ENCODE assay signal across 8 cellular contexts in the genomic region with DNA sequence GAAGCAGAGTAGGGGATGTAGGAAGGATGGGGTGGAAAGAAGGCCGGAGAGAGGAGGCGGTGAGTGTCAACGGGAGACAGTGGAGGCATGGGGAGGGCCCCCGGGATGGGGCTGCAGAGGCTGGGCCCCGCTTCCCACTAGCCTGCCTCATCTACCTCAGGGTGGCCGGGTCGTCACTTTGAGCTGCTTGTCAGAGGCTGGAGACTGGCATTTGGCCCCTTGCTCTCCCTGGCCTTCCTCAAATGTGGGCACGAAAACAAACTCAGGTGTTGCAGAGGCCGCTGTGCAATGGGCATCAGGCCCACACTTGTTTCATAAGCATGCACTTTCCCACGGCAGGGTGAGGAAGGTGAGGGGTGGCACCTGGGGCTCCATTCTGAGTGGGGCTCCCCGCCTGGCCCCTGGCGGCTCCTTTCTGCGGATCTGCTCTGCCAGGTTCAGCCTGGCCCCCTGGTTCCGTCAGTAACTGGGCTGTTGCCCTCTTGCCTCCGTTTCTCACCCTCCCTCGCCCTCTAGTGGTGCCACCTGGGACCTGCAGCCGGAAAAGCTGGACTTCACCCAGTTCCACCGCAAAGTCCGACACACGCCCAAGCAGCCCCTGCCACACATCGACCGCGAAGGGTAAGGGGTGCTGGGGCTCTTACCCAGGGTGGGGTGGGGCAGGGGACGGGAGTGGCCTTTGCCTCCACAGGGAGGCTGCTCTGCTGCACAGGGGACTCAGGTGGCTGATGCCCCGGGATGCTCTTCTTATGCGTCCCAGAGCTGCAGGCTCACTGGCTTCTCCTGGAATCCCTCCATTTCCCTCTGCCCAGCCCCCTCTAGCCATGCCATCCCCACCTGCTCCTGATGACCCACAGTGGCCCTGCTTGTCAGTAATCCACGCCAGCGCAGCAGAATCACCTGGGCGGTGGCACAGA.
DNase-seq lines count a peak whose midpoint lies in the region; TF ChIP-seq lines count a peak whose summit lies in the region.

No MANE protein-coding gene starts in this region.

- H3K36me3 Mint-ChIP-seq in nephron progenitor cell (ENCODE audit: low read depth): peaks cover 16% of the 10 kb centered on the region

- intact Hi-C loops in thyroid gland (cut with DNase I): loop anchor here (2.0 kb wide), 1 partner anchor 187 kb away; no protein-coding TSS in a partner anchor

- no peaks in the 10 kb centered on the region for H4K20me1 ChIP-seq in fibroblast of lung (ENCODE audit: control insufficient read depth, extremely low read depth, insufficient read depth, low read length)

- no peak overlapping the region for H3K4me3 Mint-ChIP-seq in nephron progenitor cell

- H3K36me3 ChIP-seq in fibroblast of lung (ENCODE audit: control insufficient read depth, insufficient read depth, low read length): peaks cover 14% of the 10 kb centered on the region
- peaks cover 0 to 4% of the 10 kb centered on the region in 2 donors for H3K36me3 ChIP-seq in thyroid gland

- peaks cover 26% of the 10 kb centered on the region for H3K4me1 Mint-ChIP-seq in nephron progenitor cell

- H3K9me3 ChIP-seq in fibroblast of lung (ENCODE audit: control insufficient read depth, insufficient read depth, low read depth, low read length) (no peaks in the 10 kb centered on the region), thyroid gland (no peaks in the 10 kb centered on the region)

- no peak overlapping the region for H3K9ac ChIP-seq in fibroblast of lung (ENCODE audit: insufficient read depth, low read length)

- 42 to 46% methylated on average over 24 to 25 of the region's 29 CpGs for WGBS in thyroid gland, 2 donors

- H3K27ac ChIP-seq in fibroblast of lung (ENCODE audit: insufficient read depth, low read length): no peak overlapping the region
- no peak overlapping the region for H3K27ac ChIP-seq in thyroid gland

- TF ChIP-seq POLR2A in thyroid gland (IDR thresholded peaks at IDR 0.05): no peak

- no peak overlapping the region for H3K4me3 ChIP-seq in fibroblast of lung (replicated peaks in 1 of 4; ENCODE audit: control extremely low read depth in 1 of 4, insufficient read depth in 1 of 4, low read depth in 3 of 4, low read length in 4 of 4)
- H3K4me3 ChIP-seq in thyroid gland (replicated peaks in 1 of 3): no peak overlapping the region

- no peaks in the 10 kb centered on the region for H3K27me3 Mint-ChIP-seq in nephron progenitor cell (ENCODE audit: low read depth, poor library complexity)

- no peaks in the 10 kb centered on the region for H3K79me2 ChIP-seq in fibroblast of lung (ENCODE audit: control insufficient read depth, insufficient read depth, low read length)

- peaks cover 12% of the 10 kb centered on the region for H3K4me1 ChIP-seq in fibroblast of lung (ENCODE audit: control insufficient read depth, extremely low read depth, insufficient read depth, low read length)
- H3K4me1 ChIP-seq in thyroid gland: peaks cover 18 to 21% of the 10 kb centered on the region in 2 donors

- H2AFZ ChIP-seq in fibroblast of lung (ENCODE audit: low read length): no peak overlapping the region

- no peak overlapping the region for H3K4me2 ChIP-seq in fibroblast of lung (ENCODE audit: extremely low read depth, insufficient read depth, low read length)

- H3K27me3 ChIP-seq in fibroblast of lung (ENCODE audit: control insufficient read depth, insufficient read depth, low read length) (no peaks in the 10 kb centered on the region), thyroid gland (no peaks in the 10 kb centered on the region)

- DNase-seq in SHP77 (lab: John Stamatoyannopoulos, UW): peak; percentile 26 to 37
- no peak for DNase-seq in SHP77 treated with DMSO at 0.1 percent for 48 hours (lab: John Stamatoyannopoulos, UW)
- DNase-seq in NCI-H748 treated with DMSO at 0.1 percent for 48 hours (lab: John Stamatoyannopoulos, UW): peak; percentile 25
- DNase-seq in activated T-cell treated with anti-CD3 and anti-CD28 coated beads, Interleukin-2, amount 50 U/mL, for 1 hour: peak; percentile 58
- peak; percentile 41 to 43 for DNase-seq in fibroblast of lung (ENCODE audit: low read depth in 2 of 2)
- DNase-seq in nephron progenitor cell: peak; percentile 87
- DNase-seq in thyroid gland: peak; percentile 72 to 77
- DNase-seq in NCI-H1694 treated with DMSO at 0.1 percent for 48 hours (lab: John Stamatoyannopoulos, UW): no peak

- H3K9me3 Mint-ChIP-seq in nephron progenitor cell: peaks cover 12% of the 10 kb centered on the region

- no peak overlapping the region for H3K27ac Mint-ChIP-seq in nephron progenitor cell

- TF ChIP-seq CTCF in fibroblast of lung (conservative IDR thresholded peaks at IDR 0.05 in 1 of 2, IDR thresholded peaks at IDR 0.05 in 1 of 2; ENCODE audit: low read depth in 1 of 2, low read length in 2 of 2): peak; percentile 89 to 91
- TF ChIP-seq CTCF in nephron progenitor cell (IDR thresholded peaks at IDR 0.05): peak; percentile 85
- peak; percentile 69 to 93 (median 86) for TF ChIP-seq CTCF in thyroid gland (IDR thresholded peaks at IDR 0.05)

Comparison
In these comparisons a context has a peak if more than half of its experiments do, and no peak if none do; other contexts are left out.
1. DNase-seq: peak in SHP77 (2 of 2), NCI-H748 treated with DMSO at 0.1 percent for 48 hours (single experiment), activated T-cell treated with anti-CD3 and anti-CD28 coated beads, Interleukin-2, amount 50 U/mL, for 1 hour (single experiment), fibroblast of lung (2 of 2), nephron progenitor cell (single experiment) and thyroid gland (2 of 2); none in SHP77 treated with DMSO at 0.1 percent for 48 hours (single experiment) and NCI-H1694 treated with DMSO at 0.1 percent for 48 hours (single experiment).
2. Peak in every context shown above with its lines, with median percentiles within 50 percentile points of each other: CTCF ChIP-seq.